9 cellular contexts compared by ENCODE assay signal in the genomic region with DNA sequence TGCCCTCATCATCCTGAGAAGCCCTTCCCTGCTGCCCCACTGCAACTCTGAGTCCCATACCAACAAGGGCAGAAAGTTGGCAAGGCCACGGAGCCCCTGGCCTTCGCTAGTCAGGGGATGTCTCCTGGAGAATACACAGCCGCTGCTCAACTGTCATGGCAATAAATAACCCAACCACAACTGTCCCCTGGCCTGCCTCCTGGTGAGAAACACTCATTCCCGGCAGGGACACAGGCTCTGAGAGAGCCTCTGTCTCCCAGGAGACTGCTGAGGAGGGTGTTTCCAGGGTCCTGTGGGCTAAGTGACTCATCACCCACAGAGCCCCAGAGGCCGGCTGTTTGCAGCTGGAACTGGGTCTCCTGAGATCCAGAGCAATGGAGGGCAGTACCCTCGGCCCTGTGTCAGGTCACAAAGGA.
DNase-seq lines count a peak whose midpoint lies in the region; ATAC-seq and TF ChIP-seq lines count a peak whose summit lies in the region.
"Had no signal": no experiment of that assay in that cellular context is flagged by ENCODE, and none has a peak within 500 bp of the region (broad histone marks: within the 10 kb centered on the region; RNA-seq: fewer than 3 reads in every experiment).

No MANE protein-coding gene starts in this region.

- H3K27me3 Mint-ChIP-seq in nephron progenitor cell (ENCODE audit: low read depth, poor library complexity), result peaks cover 3% of the 10 kb centered on the region
- H3K27me3 Mint-ChIP-seq: activated naive CD4-positive, alpha-beta T cell treated with anti-CD3 and anti-CD28 coated beads, Interleukin-2, amount 50 U/mL, for 24 hours had no signal

- H3K27me3 ChIP-seq in A673 (replicated peaks; ENCODE audit: insufficient read depth, low read depth, low read length, poor library complexity) (peaks cover 3% of the 10 kb centered on the region), upper lobe of left lung (no peaks in the 10 kb centered on the region)

- H3K4me1 ChIP-seq in A673 (ENCODE audit: insufficient read depth, low read length, poor library complexity, severe bottlenecking) (no peaks in the 10 kb centered on the region), upper lobe of left lung (peaks cover 0 to 4% (median 0%) of the 10 kb centered on the region in 4 donors)

- peak in 1 of 4 donors; percentile 13 for TF ChIP-seq EP300 in upper lobe of left lung (IDR thresholded peaks at IDR 0.05)

- H3K27ac Mint-ChIP-seq in nephron progenitor cell, result no peak overlapping the region
- H3K27ac Mint-ChIP-seq: activated naive CD4-positive, alpha-beta T cell treated with anti-CD3 and anti-CD28 coated beads, Interleukin-2, amount 50 U/mL, for 24 hours had no signal

- no peaks in the 10 kb centered on the region for H3K36me3 Mint-ChIP-seq in nephron progenitor cell (ENCODE audit: low read depth)
- H3K36me3 Mint-ChIP-seq: activated naive CD4-positive, alpha-beta T cell treated with anti-CD3 and anti-CD28 coated beads, Interleukin-2, amount 50 U/mL, for 24 hours had no signal

- ATAC-seq in GM19372 (IDR thresholded peaks at IDR 0.05; ENCODE audit: low read depth, unreplicated experiment), result peak; percentile 61
- ATAC-seq in HG03196 (IDR thresholded peaks at IDR 0.05; ENCODE audit: unreplicated experiment), result peak; percentile 81
- peak; percentile 17 to 35 for ATAC-seq in upper lobe of left lung (ENCODE audit: low FRiP score in 2 of 2)
- ATAC-seq in esophagus mucosa, result no peak

- H3K9me3 ChIP-seq in A673 (ENCODE audit: low read depth, low read length, poor library complexity, severe bottlenecking), result no peaks in the 10 kb centered on the region
- no peaks in the 10 kb centered on the region for H3K9me3 ChIP-seq in upper lobe of left lung

- no peak overlapping the region for H3K4me3 ChIP-seq in A673 (ENCODE audit: low read depth, low read length, poor library complexity, severe bottlenecking)
- H3K4me3 ChIP-seq in astrocyte of the spinal cord (ENCODE audit: low read depth, low read length), result no peak overlapping the region
- no peak overlapping the region for H3K4me3 ChIP-seq in upper lobe of left lung

- intact Hi-C loops in A673 (cut with micrococcal nuclease; ENCODE audit: unreplicated experiment), result no loop called here

- peaks cover 9% of the 10 kb centered on the region for H3K9me3 Mint-ChIP-seq in nephron progenitor cell

- no TSS peak for BruUV-seq in A673 (replicated peaks; lab: Mats Ljungman, UMichigan)

- CTCF ChIA-PET in A673 (lab: Charles Lee), result no interaction called here

- no peak for TF ChIP-seq POLR2A in upper lobe of left lung (IDR thresholded peaks at IDR 0.05)

- WGBS in upper lobe of left lung, 2 donors, result 58 to 73% methylated on average over 4 to 6 of the region's 6 CpGs

- POLR2A ChIA-PET in A673 (lab: Charles Lee; ENCODE audit: low non-redundant PET), result no interaction called here

- DNase-seq in A673 (ENCODE audit: low spot score) (peak; percentile 34), astrocyte of the spinal cord (ENCODE audit: low read depth, low spot score) (peak; percentile 85), upper lobe of left lung (no peak), nephron progenitor cell (no peak), NCI-H2107 (lab: John Stamatoyannopoulos, UW) (no peak)

- in situ Hi-C loops in astrocyte of the spinal cord (cut with HindIII; ENCODE audit: low sequenced_read_pairs), result no loop called here

- H3K4me3 Mint-ChIP-seq in nephron progenitor cell, result no peak overlapping the region
- H3K4me3 Mint-ChIP-seq: activated naive CD4-positive, alpha-beta T cell treated with anti-CD3 and anti-CD28 coated beads, Interleukin-2, amount 50 U/mL, for 24 hours had no signal

- H3K27ac ChIP-seq in A673 (ENCODE audit: low read depth, low read length, poor library complexity, severe bottlenecking) (no peak overlapping the region), upper lobe of left lung (no peak overlapping the region)

- peaks cover 9% of the 10 kb centered on the region for H3K4me1 Mint-ChIP-seq in nephron progenitor cell
- H3K4me1 Mint-ChIP-seq: activated naive CD4-positive, alpha-beta T cell treated with anti-CD3 and anti-CD28 coated beads, Interleukin-2, amount 50 U/mL, for 24 hours had no signal

- TF ChIP-seq CTCF in A673 (conservative IDR thresholded peaks at IDR 0.05; ENCODE audit: low read depth, low read length) (no peak), astrocyte of the spinal cord (IDR thresholded peaks at IDR 0.05; ENCODE audit: low read depth, low read length) (no peak), upper lobe of left lung (IDR thresholded peaks at IDR 0.05) (no peak), nephron progenitor cell (IDR thresholded peaks at IDR 0.05) (no peak)

- H3K36me3 ChIP-seq in A673 (ENCODE audit: insufficient read depth, low read length, poor library complexity, severe bottlenecking) (no peaks in the 10 kb centered on the region), upper lobe of left lung (no peaks in the 10 kb centered on the region)

Comparison
In these comparisons a context has a peak if more than half of its experiments do, and no peak if none do; other contexts are left out.
1. DNase-seq: peak in A673 (single experiment) and astrocyte of the spinal cord (single experiment); none in upper lobe of left lung (0 of 2), nephron progenitor cell (single experiment) and NCI-H2107 (single experiment).